ENCODE assay signal across 21 cellular contexts in the genomic region with DNA sequence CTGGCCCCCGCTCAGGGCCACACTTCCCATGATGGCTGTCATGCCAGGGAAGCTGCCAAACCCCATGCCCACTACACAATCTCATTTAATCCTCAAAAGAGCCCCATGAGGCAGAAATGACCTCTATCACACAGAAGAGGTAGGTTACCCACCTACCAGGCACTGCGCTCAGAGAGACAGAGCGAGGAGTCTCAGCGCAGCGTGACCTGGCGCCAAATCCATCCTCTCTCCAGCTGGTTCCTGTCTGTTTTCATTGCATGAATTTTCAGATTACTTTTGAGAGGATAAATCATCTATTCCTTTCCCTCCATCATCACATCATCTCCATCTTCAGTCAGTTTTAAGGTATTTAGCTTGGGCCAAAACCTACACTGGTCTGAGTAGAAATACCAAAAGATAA.
A peak's percentile ranks its signal among the peaks of the same experiment; 100 is the strongest.
DNase-seq lines count a peak whose midpoint lies in the region; ATAC-seq and TF ChIP-seq lines count a peak whose summit lies in the region.
"Had no signal": no experiment of that assay in that cellular context is flagged by ENCODE, and none has a peak within 500 bp of the region (broad histone marks: within the 10 kb centered on the region; RNA-seq: fewer than 3 reads in every experiment).

No MANE protein-coding gene starts in this region.

- 100% methylated on average over 6 of the region's 6 CpGs for WGBS in mesenchymal stem cell

- H3K27me3 Mint-ChIP-seq in activated naive CD8-positive, alpha-beta T cell treated with anti-CD3 and anti-CD28 coated beads for 36 hours: no peaks in the 10 kb centered on the region
- H3K27me3 Mint-ChIP-seq: activated CD4-positive, alpha-beta T cell treated with anti-CD3 and anti-CD28 coated beads, Interleukin-2, amount 10 ng/mL, durations not matched to agents 24 days and 14 days; activated T-helper 17 cell treated with anti-CD3 and anti-CD28 coated beads, Interleukin-2, amount 50 U/mL, for 72 hours had no signal

- H2BK120ac ChIP-seq in mesenchymal stem cell (ENCODE audit: low read depth, low read length): no peak overlapping the region

- H3K79me1 ChIP-seq in mesenchymal stem cell (replicated peaks; ENCODE audit: low read length, poor library complexity, severe bottlenecking): peaks cover 45% of the 10 kb centered on the region

- H3K9ac ChIP-seq in mesenchymal stem cell (ENCODE audit: low read length): no peak overlapping the region

- H2BK12ac ChIP-seq in mesenchymal stem cell (ENCODE audit: low read length in 2 of 2): no peak overlapping the region

- no peak overlapping the region for H2BK15ac ChIP-seq in mesenchymal stem cell (ENCODE audit: low read depth, poor library complexity, severe bottlenecking)

- no peaks in the 10 kb centered on the region for H3K9me3 Mint-ChIP-seq in activated naive CD4-positive, alpha-beta T cell treated with anti-CD3 and anti-CD28 coated beads, Interleukin-2, amount 50 U/mL, for 72 hours
- H3K9me3 Mint-ChIP-seq in activated naive CD8-positive, alpha-beta T cell treated with anti-CD3 and anti-CD28 coated beads for 36 hours: no peaks in the 10 kb centered on the region
- H3K9me3 Mint-ChIP-seq in stimulated activated effector memory CD8-positive, alpha-beta T cell treated with anti-CD3 and anti-CD28 coated beads, Interleukin-12 subunit alpha, Interleukin-12 subunit beta, amount 100 ng/mL, for 72 hours: no peaks in the 10 kb centered on the region
- H3K9me3 Mint-ChIP-seq: activated CD4-positive, alpha-beta T cell treated with anti-CD3 and anti-CD28 coated beads, Interleukin-2, amount 10 ng/mL, durations not matched to agents 24 days and 14 days; activated T-helper 17 cell treated with anti-CD3 and anti-CD28 coated beads, Interleukin-2, amount 50 U/mL, for 72 hours; H9 had no signal

- no peak overlapping the region for H3K18ac ChIP-seq in mesenchymal stem cell (ENCODE audit: low read depth in 1 of 2, low read length in 2 of 2)

- peak overlapping the region; percentile 58 for H2AK5ac ChIP-seq in mesenchymal stem cell (ENCODE audit: low read length, severe bottlenecking)

- H3K4ac ChIP-seq in mesenchymal stem cell (ENCODE audit: low read depth in 1 of 2, low read length in 2 of 2): no peak overlapping the region

- peak overlapping the region; percentile 18 to 81 for H3K27ac Mint-ChIP-seq in activated naive CD4-positive, alpha-beta T cell treated with anti-CD3 and anti-CD28 coated beads, Interleukin-2, amount 50 U/mL, for 72 hours
- H3K27ac Mint-ChIP-seq in activated naive CD8-positive, alpha-beta T cell treated with anti-CD3 and anti-CD28 coated beads for 36 hours: peak overlapping the region; percentile 49
- peak overlapping the region; percentile 74 for H3K27ac Mint-ChIP-seq in stimulated activated effector memory CD8-positive, alpha-beta T cell treated with anti-CD3 and anti-CD28 coated beads, Interleukin-12 subunit alpha, Interleukin-12 subunit beta, amount 100 ng/mL, for 72 hours
- H3K27ac Mint-ChIP-seq: activated CD4-positive, alpha-beta T cell treated with anti-CD3 and anti-CD28 coated beads, Interleukin-2, amount 10 ng/mL, durations not matched to agents 24 days and 14 days; activated T-helper 17 cell treated with anti-CD3 and anti-CD28 coated beads, Interleukin-2, amount 50 U/mL, for 72 hours; H9 had no signal

- H3K4me1 ChIP-seq in mesenchymal stem cell (ENCODE audit: control insufficient read depth, insufficient read depth, low read depth, low read length) (peaks cover 44% of the 10 kb centered on the region), ascending aorta (no peaks in the 10 kb centered on the region)

- H3K4me3 ChIP-seq in mesenchymal stem cell (ENCODE audit: insufficient read depth in 1 of 2, low read depth in 1 of 2, low read length in 2 of 2): no peak overlapping the region
- H3K4me3 ChIP-seq in ascending aorta: no peak overlapping the region
- H3K4me3 ChIP-seq: ovary, right atrium auricular region had no signal

- H3K27me3 ChIP-seq in mesenchymal stem cell (ENCODE audit: control insufficient read depth in 1 of 2, insufficient read depth in 1 of 2, low read length in 2 of 2): no peaks in the 10 kb centered on the region
- H3K27me3 ChIP-seq in ascending aorta: no peaks in the 10 kb centered on the region
- H3K27me3 ChIP-seq: ovary, right atrium auricular region had no signal

- no peak for DNase-seq in activated naive CD4-positive, alpha-beta T cell treated with anti-CD3 and anti-CD28 coated beads, Interleukin-2, amount 50 U/mL, for 72 hours (ENCODE audit: low spot score in 2 of 2)
- DNase-seq in activated naive CD4-positive, alpha-beta T cell treated with anti-CD3 and anti-CD28 coated beads, Interleukin-2, amount 50 U/mL, for 16 hours: no peak
- DNase-seq in activated naive CD8-positive, alpha-beta T cell treated with anti-CD3 and anti-CD28 coated beads for 36 hours: no peak
- DNase-seq in mesenchymal stem cell (no peak), amygdala (lab: John Stamatoyannopoulos, UW) (no peak), AML-193 (lab: John Stamatoyannopoulos, UW) (no peak), ascending aorta (ENCODE audit: low spot score in 2 of 2) (no peak)
- no peak for DNase-seq in stimulated activated effector memory CD8-positive, alpha-beta T cell treated with anti-CD3 and anti-CD28 coated beads, Interleukin-12 subunit alpha, Interleukin-12 subunit beta, amount 100 ng/mL, for 72 hours (ENCODE audit: low spot score in 2 of 2)
- DNase-seq: activated CD4-positive, alpha-beta T cell treated with anti-CD3 and anti-CD28 coated beads, Interleukin-2, amount 10 ng/mL, durations not matched to agents 24 days and 14 days; H9; KG1; NCI-H1694; NCI-H524 treated with DMSO at 0.1 percent for 48 hours; ovary; SIG-M5; stimulated activated CD4-positive, alpha-beta T cell treated with anti-CD3 and anti-CD28 coated beads, Interleukin-4, amount 100 ng/mL, for 24 hours; stimulated activated naive CD4-positive, alpha-beta T cell treated with Interleukin-2 at 50 U/mL for 16 hours; T-helper 2 cell had no signal

- intact Hi-C loops in ascending aorta (cut with DNase I): no loop called here

- H3K9me3 ChIP-seq in mesenchymal stem cell (ENCODE audit: control insufficient read depth, low read length) (no peaks in the 10 kb centered on the region), ascending aorta (no peaks in the 10 kb centered on the region)
- H3K9me3 ChIP-seq: ovary, right atrium auricular region had no signal

- H2AFZ ChIP-seq in mesenchymal stem cell (ENCODE audit: low read depth, low read length): no peak overlapping the region

- H2BK5ac ChIP-seq in mesenchymal stem cell (ENCODE audit: low read depth, low read length, poor library complexity, severe bottlenecking): no peak overlapping the region

- H4K8ac ChIP-seq in mesenchymal stem cell (ENCODE audit: low read length): no peak overlapping the region

- H3K23ac ChIP-seq in mesenchymal stem cell (ENCODE audit: low read length in 2 of 2): no peak overlapping the region

- H3K4me1 Mint-ChIP-seq in activated naive CD8-positive, alpha-beta T cell treated with anti-CD3 and anti-CD28 coated beads for 36 hours: peaks cover 8% of the 10 kb centered on the region
- peaks cover 12% of the 10 kb centered on the region for H3K4me1 Mint-ChIP-seq in stimulated activated effector memory CD8-positive, alpha-beta T cell treated with anti-CD3 and anti-CD28 coated beads, Interleukin-12 subunit alpha, Interleukin-12 subunit beta, amount 100 ng/mL, for 72 hours
- H3K4me1 Mint-ChIP-seq: activated T-helper 17 cell treated with anti-CD3 and anti-CD28 coated beads, Interleukin-2, amount 50 U/mL, for 72 hours had no signal

- no peaks in the 10 kb centered on the region for H3K36me3 Mint-ChIP-seq in activated naive CD4-positive, alpha-beta T cell treated with anti-CD3 and anti-CD28 coated beads, Interleukin-2, amount 50 U/mL, for 72 hours
- H3K36me3 Mint-ChIP-seq in activated naive CD8-positive, alpha-beta T cell treated with anti-CD3 and anti-CD28 coated beads for 36 hours: peaks cover 11% of the 10 kb centered on the region
- peaks cover 100% of the 10 kb centered on the region for H3K36me3 Mint-ChIP-seq in stimulated activated effector memory CD8-positive, alpha-beta T cell treated with anti-CD3 and anti-CD28 coated beads, Interleukin-12 subunit alpha, Interleukin-12 subunit beta, amount 100 ng/mL, for 72 hours

- TF ChIP-seq CTCF in ascending aorta (IDR thresholded peaks at IDR 0.05): no peak

- no peak for ATAC-seq in activated naive CD4-positive, alpha-beta T cell treated with anti-CD3 and anti-CD28 coated beads, Interleukin-2, amount 50 U/mL, for 72 hours
- no peak for ATAC-seq in stimulated activated effector memory CD8-positive, alpha-beta T cell treated with anti-CD3 and anti-CD28 coated beads, Interleukin-12 subunit alpha, Interleukin-12 subunit beta, amount 100 ng/mL, for 72 hours
- ATAC-seq: activated T-helper 17 cell treated with anti-CD3 and anti-CD28 coated beads, Interleukin-2, amount 50 U/mL, for 72 hours had no signal

- no peak overlapping the region for H3K14ac ChIP-seq in mesenchymal stem cell (ENCODE audit: low read length in 2 of 2)

- no peak overlapping the region for H3K27ac ChIP-seq in mesenchymal stem cell (ENCODE audit: low read length, poor library complexity, severe bottlenecking)
- H3K27ac ChIP-seq in ascending aorta: no peak overlapping the region
- H3K27ac ChIP-seq: C4-2B, ovary, right atrium auricular region had no signal

- H4K91ac ChIP-seq in mesenchymal stem cell (ENCODE audit: low read length): no peak overlapping the region

- H3K36me3 ChIP-seq in mesenchymal stem cell (ENCODE audit: control insufficient read depth in 1 of 2, insufficient read depth in 2 of 2, low read depth in 1 of 2, low read length in 2 of 2) (peaks cover 63 to 84% of the 10 kb centered on the region in 2 experiments), ascending aorta (peaks cover 39 to 59% of the 10 kb centered on the region in 2 donors)
- H3K36me3 ChIP-seq: ovary had no signal

- no peak overlapping the region for H3K4me3 Mint-ChIP-seq in activated naive CD8-positive, alpha-beta T cell treated with anti-CD3 and anti-CD28 coated beads for 36 hours
- H3K4me3 Mint-ChIP-seq in stimulated activated effector memory CD8-positive, alpha-beta T cell treated with anti-CD3 and anti-CD28 coated beads, Interleukin-12 subunit alpha, Interleukin-12 subunit beta, amount 100 ng/mL, for 72 hours: no peak overlapping the region
- H3K4me3 Mint-ChIP-seq: activated CD4-positive, alpha-beta T cell treated with anti-CD3 and anti-CD28 coated beads, Interleukin-2, amount 10 ng/mL, durations not matched to agents 24 days and 14 days; activated T-helper 17 cell treated with anti-CD3 and anti-CD28 coated beads, Interleukin-2, amount 50 U/mL, for 72 hours; H9 had no signal

- no peak overlapping the region for H3K4me2 ChIP-seq in mesenchymal stem cell (ENCODE audit: low read length, poor library complexity, severe bottlenecking)
